ENCODE assay signal across 9 cellular contexts in the genomic region with DNA sequence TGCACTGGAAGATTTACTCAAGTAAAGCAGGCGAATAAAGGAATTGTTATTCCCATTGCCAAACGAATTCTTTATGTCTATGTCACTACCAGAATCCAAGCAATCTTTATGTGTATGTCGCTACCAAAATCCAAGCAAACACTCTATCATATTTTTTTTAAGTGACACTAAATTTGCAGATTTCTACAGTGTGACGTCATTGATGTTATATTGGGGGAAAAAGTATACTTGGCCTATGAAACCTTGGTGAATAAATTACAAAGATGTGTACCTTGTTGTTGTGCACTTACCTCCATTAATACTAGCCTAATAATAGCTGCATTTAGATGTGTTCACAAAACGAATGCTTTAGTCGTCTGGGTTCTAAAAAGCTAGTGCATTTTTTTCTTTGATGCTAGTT. TPM values are rescaled to one million over a fixed set of nuclear protein-coding genes. Genes with fewer than 3 reads are reported as not detected.
DNase-seq lines count a peak whose midpoint lies in the region; ATAC-seq and TF ChIP-seq lines count a peak whose summit lies in the region.
"Had no signal": no experiment of that assay in that cellular context is flagged by ENCODE, and none has a peak within 500 bp of the region (broad histone marks: within the 10 kb centered on the region; RNA-seq: fewer than 3 reads in every experiment).

No MANE protein-coding gene starts in this region.

- no peaks in the 10 kb centered on the region for H3K9me3 Mint-ChIP-seq in stimulated activated naive CD8-positive, alpha-beta T cell treated with anti-CD3 and anti-CD28 coated beads, Interleukin-15, Interleukin-2, amounts not matched to agents 100 ng/mL and 50 ng/mL, for 24 hours
- H3K9me3 Mint-ChIP-seq in WTC11: no peaks in the 10 kb centered on the region

- no peaks in the 10 kb centered on the region for H3K9me3 ChIP-seq in iPS DF 6.9 (ENCODE audit: control insufficient read depth, insufficient read depth, low read length)

- H3K4me1 Mint-ChIP-seq in stimulated activated naive CD8-positive, alpha-beta T cell treated with anti-CD3 and anti-CD28 coated beads, Interleukin-15, Interleukin-2, amounts not matched to agents 100 ng/mL and 50 ng/mL, for 24 hours (ENCODE audit: low read depth): peaks cover 28% of the 10 kb centered on the region
- H3K4me1 Mint-ChIP-seq in WTC11: peaks cover 29% of the 10 kb centered on the region

- CTCF ChIA-PET in WTC11 (lab: Charles Lee): interaction anchor here (3.0 kb wide), 1 partner anchor 59 kb away, joined by 14 read pairs; a partner anchor contains a TSS

- H3K36me3 Mint-ChIP-seq in stimulated activated naive CD8-positive, alpha-beta T cell treated with anti-CD3 and anti-CD28 coated beads, Interleukin-15, Interleukin-2, amounts not matched to agents 100 ng/mL and 50 ng/mL, for 24 hours (ENCODE audit: low read depth): peaks cover 32% of the 10 kb centered on the region
- peaks cover 31% of the 10 kb centered on the region for H3K36me3 Mint-ChIP-seq in WTC11

- DNase-seq in stimulated activated naive CD8-positive, alpha-beta T cell treated with anti-CD3 and anti-CD28 coated beads, Interleukin-15, Interleukin-2, amounts not matched to agents 100 U/mL and 50 U/mL, for 24 hours: no peak
- DNase-seq in WTC11 (ENCODE audit: low spot score) (no peak), iPS DF 6.9 (ENCODE audit: low read depth, low spot score) (no peak)
- DNase-seq in activated effector memory CD4-positive, alpha-beta T cell treated with anti-CD3 and anti-CD28 coated beads, Interleukin-2, amount 50 U/mL, for 16 hours: no peak
- DNase-seq: activated gamma-delta T cell had no signal

- no CpG with 5 or more reads among the region's 6 CpGs for WGBS in iPS DF 6.9 (ENCODE audit: insufficient coverage, insufficient read length)

- TF ChIP-seq CTCF in WTC11 (IDR thresholded peaks at IDR 0.05): no peak

- no peaks in the 10 kb centered on the region for H3K4me1 ChIP-seq in iPS DF 6.9 (ENCODE audit: control insufficient read depth, insufficient read depth, low read length)

- H3K27ac Mint-ChIP-seq in stimulated activated naive CD8-positive, alpha-beta T cell treated with anti-CD3 and anti-CD28 coated beads, Interleukin-15, Interleukin-2, amounts not matched to agents 100 ng/mL and 50 ng/mL, for 24 hours: no peak overlapping the region
- H3K27ac Mint-ChIP-seq in WTC11: peak overlapping the region; percentile 98

- no peak for ATAC-seq in stimulated activated naive CD8-positive, alpha-beta T cell treated with anti-CD3 and anti-CD28 coated beads, Interleukin-15, Interleukin-2, amounts not matched to agents 100 U/mL and 50 U/mL, for 24 hours
- ATAC-seq in WTC11: no peak
- no peak for ATAC-seq in HG02759 (IDR thresholded peaks at IDR 0.05; ENCODE audit: unreplicated experiment)
- ATAC-seq in HG02610 (IDR thresholded peaks at IDR 0.05; ENCODE audit: unreplicated experiment): no peak
- ATAC-seq in GM19452 (IDR thresholded peaks at IDR 0.05; ENCODE audit: unreplicated experiment): no peak

- no peak overlapping the region for H3K27ac ChIP-seq in iPS DF 6.9 (ENCODE audit: low read length)

- H3K4me3 ChIP-seq in iPS DF 6.9 (ENCODE audit: low read length): peak overlapping the region; percentile 97; the same call in 1 of the 2 replicates

- peaks cover 5% of the 10 kb centered on the region; the same call in 1 of the 2 replicates for H3K36me3 ChIP-seq in iPS DF 6.9 (ENCODE audit: control insufficient read depth, insufficient read depth, low read length)

- peak overlapping the region; percentile 95 for H3K4me3 Mint-ChIP-seq in stimulated activated naive CD8-positive, alpha-beta T cell treated with anti-CD3 and anti-CD28 coated beads, Interleukin-15, Interleukin-2, amounts not matched to agents 100 ng/mL and 50 ng/mL, for 24 hours
- H3K4me3 Mint-ChIP-seq in WTC11: peak overlapping the region; percentile 92

- H3K27me3 ChIP-seq in iPS DF 6.9 (ENCODE audit: control insufficient read depth, insufficient read depth, low read length): no peaks in the 10 kb centered on the region

- POLR2A ChIA-PET in WTC11 (lab: Charles Lee): no interaction called here

- H3K27me3 Mint-ChIP-seq in stimulated activated naive CD8-positive, alpha-beta T cell treated with anti-CD3 and anti-CD28 coated beads, Interleukin-15, Interleukin-2, amounts not matched to agents 100 ng/mL and 50 ng/mL, for 24 hours: peaks cover 5% of the 10 kb centered on the region
- H3K27me3 Mint-ChIP-seq in WTC11 (ENCODE audit: low read depth): no peaks in the 10 kb centered on the region

TF ChIP-seq in WTC11, 78 proteins besides CTCF, POLR2A, EP300 and RAD21:
- TF ChIP-seq ZNF671 (CRISPR knock-in tag; IDR thresholded peaks at IDR 0.05) (no peak), ZNF396 (CRISPR knock-in tag; IDR thresholded peaks at IDR 0.05; ENCODE audit: borderline replicate concordance) (no peak), SP1 (CRISPR knock-in tag; conservative IDR thresholded peaks at IDR 0.05) (no peak)
- TF ChIP-seq, protein P1, sequence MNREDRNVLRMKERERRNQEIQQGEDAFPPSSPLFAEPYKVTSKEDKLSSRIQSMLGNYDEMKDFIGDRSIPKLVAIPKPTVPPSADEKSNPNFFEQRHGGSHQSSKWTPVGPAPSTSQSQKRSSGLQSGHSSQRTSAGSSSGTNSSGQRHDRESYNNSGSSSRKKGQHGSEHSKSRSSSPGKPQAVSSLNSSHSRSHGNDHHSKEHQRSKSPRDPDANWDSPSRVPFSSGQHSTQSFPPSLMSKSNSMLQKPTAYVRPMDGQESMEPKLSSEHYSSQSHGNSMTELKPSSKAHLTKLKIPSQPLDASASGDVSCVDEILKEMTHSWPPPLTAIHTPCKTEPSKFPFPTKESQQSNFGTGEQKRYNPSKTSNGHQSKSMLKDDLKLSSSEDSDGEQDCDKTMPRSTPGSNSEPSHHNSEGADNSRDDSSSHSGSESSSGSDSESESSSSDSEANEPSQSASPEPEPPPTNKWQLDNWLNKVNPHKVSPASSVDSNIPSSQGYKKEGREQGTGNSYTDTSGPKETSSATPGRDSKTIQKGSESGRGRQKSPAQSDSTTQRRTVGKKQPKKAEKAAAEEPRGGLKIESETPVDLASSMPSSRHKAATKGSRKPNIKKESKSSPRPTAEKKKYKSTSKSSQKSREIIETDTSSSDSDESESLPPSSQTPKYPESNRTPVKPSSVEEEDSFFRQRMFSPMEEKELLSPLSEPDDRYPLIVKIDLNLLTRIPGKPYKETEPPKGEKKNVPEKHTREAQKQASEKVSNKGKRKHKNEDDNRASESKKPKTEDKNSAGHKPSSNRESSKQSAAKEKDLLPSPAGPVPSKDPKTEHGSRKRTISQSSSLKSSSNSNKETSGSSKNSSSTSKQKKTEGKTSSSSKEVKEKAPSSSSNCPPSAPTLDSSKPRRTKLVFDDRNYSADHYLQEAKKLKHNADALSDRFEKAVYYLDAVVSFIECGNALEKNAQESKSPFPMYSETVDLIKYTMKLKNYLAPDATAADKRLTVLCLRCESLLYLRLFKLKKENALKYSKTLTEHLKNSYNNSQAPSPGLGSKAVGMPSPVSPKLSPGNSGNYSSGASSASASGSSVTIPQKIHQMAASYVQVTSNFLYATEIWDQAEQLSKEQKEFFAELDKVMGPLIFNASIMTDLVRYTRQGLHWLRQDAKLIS (CRISPR knock-in tag; IDR thresholded peaks at IDR 0.05; ENCODE audit: borderline replicate concordance): no peak

RNA-seq across cellular contexts. Expression of a gene that starts 1.0 kb away (rescaled TPM):
- 47.2 to 51.0 TPM (median 49.4 TPM) in 3 replicates for total RNA-seq in WTC11 (2021)

RNA-seq across cellular contexts. Expression of a gene that starts 58.1 kb away (rescaled TPM):
- total RNA-seq in WTC11 (2021): 8.5 to 10.1 TPM (median 9.0 TPM) in 3 replicates
